9 cellular contexts compared by ENCODE assay signal in genomic region chr12:1217191-1217949, GRCh38.
A peak's percentile ranks its signal among the peaks of the same experiment; 100 is the strongest.
DNase-seq lines count a peak whose midpoint lies in the region; ATAC-seq and TF ChIP-seq lines count a peak whose summit lies in the region.
"Had no signal": no experiment of that assay in that cellular context is flagged by ENCODE, and none has a peak within 500 bp of the region (broad histone marks: within the 10 kb centered on the region; RNA-seq: fewer than 3 reads in every experiment).

No MANE protein-coding gene starts in this region.

- no TSS peak for BruUV-seq in OCI-LY7 (replicated peaks; lab: Mats Ljungman, UMichigan)

- DNase-seq in OCI-LY7 (ENCODE audit: low spot score), result no peak
- peak; percentile 31 for DNase-seq in fibroblast of gingiva (ENCODE audit: low read depth)
- peak; percentile 77 for DNase-seq in pulmonary artery endothelial cell (ENCODE audit: low read depth, low spot score)
- DNase-seq in GF-D8 (lab: John Stamatoyannopoulos, UW), result no peak
- DNase-seq in NK-92 (lab: John Stamatoyannopoulos, UW; ENCODE audit: unreplicated experiment), result no peak
- DNase-seq: activated naive CD8-positive, alpha-beta T cell treated with anti-CD3 and anti-CD28 coated beads, Interleukin-2, amount 10 ng/mL, durations not matched to agents 7 days and 5 days had no signal

- H3K9me3 ChIP-seq in DOHH2 (ENCODE audit: control insufficient read depth, insufficient read depth, low read length) (no peaks in the 10 kb centered on the region), OCI-LY7 (ENCODE audit: low read length) (no peaks in the 10 kb centered on the region)

- ATAC-seq in HG03457 (IDR thresholded peaks at IDR 0.05; ENCODE audit: unreplicated experiment) (no peak), GM18505 (IDR thresholded peaks at IDR 0.05; ENCODE audit: unreplicated experiment) (no peak)

- H3K4me2 ChIP-seq in DOHH2 (ENCODE audit: low read length), result peak overlapping the region; percentile 12; the same call in 1 of the 2 replicates
- H3K4me2 ChIP-seq in OCI-LY7 (ENCODE audit: low read length), result peak overlapping the region; percentile 18

- intact Hi-C loops in OCI-LY7 (cut with micrococcal nuclease; ENCODE audit: unreplicated experiment), result loop anchor here (5.0 kb wide), 1 partner anchor 40 kb away; no protein-coding TSS in a partner anchor

- H3K36me3 ChIP-seq in DOHH2 (ENCODE audit: control insufficient read depth, low read length), result no peaks in the 10 kb centered on the region
- peaks cover 10% of the 10 kb centered on the region for H3K36me3 ChIP-seq in OCI-LY7 (ENCODE audit: insufficient read depth, low read length)

- H4K20me1 ChIP-seq in DOHH2 (ENCODE audit: control insufficient read depth, insufficient read depth, low read depth, low read length) (no peaks in the 10 kb centered on the region), OCI-LY7 (ENCODE audit: insufficient read depth, low read length) (0 out of 2 replicates have a peak, but pooled peaks cover 4% of the 10 kb centered on the region)

- no peaks in the 10 kb centered on the region for H3K27me3 ChIP-seq in DOHH2 (ENCODE audit: control insufficient read depth, low read length)

- H3K27ac ChIP-seq in DOHH2 (ENCODE audit: low read depth, low read length) (no peak overlapping the region), OCI-LY7 (ENCODE audit: low read depth, low read length, poor library complexity, severe bottlenecking) (no peak overlapping the region)

- POLR2A ChIA-PET in OCI-LY7 (lab: Charles Lee), result interaction anchor here (0.6 kb wide), 2 partner anchors 9 kb away, joined by 7 to 8 read pairs; no protein-coding TSS in a partner anchor

- H3K4me3 ChIP-seq in DOHH2 (ENCODE audit: low read length) (no peak overlapping the region), OCI-LY7 (ENCODE audit: low read depth, low read length, poor library complexity, severe bottlenecking) (no peak overlapping the region)

- H2AFZ ChIP-seq in OCI-LY7 (ENCODE audit: low read length), result no peak overlapping the region

- CTCF ChIA-PET in OCI-LY7 (lab: Charles Lee; ENCODE audit: unreplicated experiment), result no interaction called here

- TF ChIP-seq CTCF in DOHH2 (IDR thresholded peaks at IDR 0.05; ENCODE audit: low read depth, low read length, poor library complexity, severe bottlenecking) (no peak), OCI-LY7 (conservative IDR thresholded peaks at IDR 0.05; ENCODE audit: low read length) (no peak)

- H3K9me2 ChIP-seq in DOHH2 (replicated peaks; ENCODE audit: control insufficient read depth, low read length) (no peaks in the 10 kb centered on the region), OCI-LY7 (ENCODE audit: insufficient read depth, low read length) (no peaks in the 10 kb centered on the region)

- peaks cover 14% of the 10 kb centered on the region for H3K4me1 ChIP-seq in DOHH2 (ENCODE audit: control insufficient read depth, low read length)
- peaks cover 20% of the 10 kb centered on the region for H3K4me1 ChIP-seq in OCI-LY7 (ENCODE audit: insufficient read depth, low read length, poor library complexity, severe bottlenecking)

- no peak for TF ChIP-seq POLR2A in GM18505 (IDR thresholded peaks at IDR 0.05; ENCODE audit: borderline replicate concordance, extremely low read depth, insufficient read depth, insufficient read length)

- no peaks in the 10 kb centered on the region for H3F3A ChIP-seq in DOHH2 (ENCODE audit: control insufficient read depth, insufficient read depth)

- no peaks in the 10 kb centered on the region for H3K79me2 ChIP-seq in DOHH2 (ENCODE audit: control insufficient read depth, low read length)
- no peaks in the 10 kb centered on the region for H3K79me2 ChIP-seq in OCI-LY7 (ENCODE audit: insufficient read depth, low read depth, low read length)

Comparison
In these comparisons a context has a peak if more than half of its experiments do, and no peak if none do; other contexts are left out.
1. DNase-seq: peak in fibroblast of gingiva (single experiment) and pulmonary artery endothelial cell (single experiment); none in OCI-LY7 (single experiment), GF-D8 (single experiment) and NK-92 (single experiment).